ENCODE assay signal across 8 cellular contexts in the genomic region with DNA sequence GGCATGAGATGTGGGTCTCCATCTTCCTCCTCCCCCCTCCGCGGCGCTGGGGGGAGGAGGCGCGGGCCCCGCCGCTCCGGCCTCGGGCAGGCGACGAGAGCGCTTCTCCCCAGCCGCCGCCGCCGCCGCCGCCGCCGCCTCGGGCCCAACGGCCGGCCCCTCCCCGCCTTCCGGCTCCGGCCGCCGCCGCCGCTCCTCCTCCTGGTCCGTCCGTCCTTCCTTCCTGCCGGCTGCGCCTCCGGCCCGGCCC. TPM values are rescaled to one million over a fixed set of nuclear protein-coding genes. Genes with fewer than 3 reads are reported as not detected.
DNase-seq lines count a peak whose midpoint lies in the region; ATAC-seq and TF ChIP-seq lines count a peak whose summit lies in the region.

No MANE protein-coding gene starts in this region.

- H3K27me3 ChIP-seq in lower lobe of right lung (ENCODE audit: low read depth) = no peaks in the 10 kb centered on the region

- TF ChIP-seq CTCF in lower lobe of right lung (IDR thresholded peaks at IDR 0.05) (no peak), type B pancreatic cell (conservative IDR thresholded peaks at IDR 0.05) (no peak)

- H3K9me3 Mint-ChIP-seq in type B pancreatic cell = no peaks in the 10 kb centered on the region

- H3K4me3 ChIP-seq in lower lobe of right lung = peak overlapping the region; percentile 92

- DNase-seq in EL (peak; percentile 73), RPMI7951 (ENCODE audit: low read depth) (peak; percentile 68), lower lobe of right lung (peak; percentile 81), type B pancreatic cell (ENCODE audit: extremely low spot score, unreplicated experiment) (no peak), midbrain (lab: John Stamatoyannopoulos, UW) (no peak)

- no peaks in the 10 kb centered on the region for H3K9me3 ChIP-seq in lower lobe of right lung

- H3K4me1 Mint-ChIP-seq in type B pancreatic cell (ENCODE audit: unreplicated experiment) = peaks cover 28% of the 10 kb centered on the region

- H3K27ac ChIP-seq in cingulate gyrus (ENCODE audit: low read depth, low read length) (peak overlapping the region; percentile 93), lower lobe of right lung (peak overlapping the region; percentile 83)

- no peaks in the 10 kb centered on the region for H3K36me3 ChIP-seq in lower lobe of right lung

- H3K27me3 Mint-ChIP-seq in type B pancreatic cell = peaks cover 4% of the 10 kb centered on the region

- intact Hi-C loops in lower lobe of right lung (cut with DNase I) = no loop called here

- peak overlapping the region; percentile 91 for H3K4me3 Mint-ChIP-seq in type B pancreatic cell

- no peak overlapping the region for H3K27ac Mint-ChIP-seq in type B pancreatic cell

- ATAC-seq in GM19397 (IDR thresholded peaks at IDR 0.05; ENCODE audit: unreplicated experiment) (peak; percentile 67), HG03439 (IDR thresholded peaks at IDR 0.05; ENCODE audit: unreplicated experiment) (peak; percentile 45), lower lobe of right lung (peak; percentile 74)

- peaks cover 57% of the 10 kb centered on the region for H3K4me1 ChIP-seq in lower lobe of right lung

- peaks cover 27% of the 10 kb centered on the region for H3K36me3 Mint-ChIP-seq in type B pancreatic cell

RNA-seq across cellular contexts. Expression of a gene that starts 0.4 kb away (rescaled TPM):
- 4.0 and 5.6 TPM in 2 replicates for total RNA-seq in RPMI7951 (2014; rRNA removed; shearing (Covaris generic))
- total RNA-seq in lower lobe of right lung = 16.6 TPM
- total RNA-seq in type B pancreatic cell (ENCODE audit: low replicate concordance) = 16.7 and 28.8 TPM in 2 replicates

RNA-seq across cellular contexts. Expression of a gene that starts 35.1 kb away (rescaled TPM):
- total RNA-seq in RPMI7951 (2014; rRNA removed; shearing (Covaris generic)) = 42.9 and 57.9 TPM in 2 replicates
- total RNA-seq in lower lobe of right lung (6.1 TPM), type B pancreatic cell (ENCODE audit: low replicate concordance) (11.3 and 42.9 TPM in 2 replicates)

Comparison
In these comparisons a context has a peak if more than half of its experiments do, and no peak if none do; other contexts are left out.
1. DNase-seq: peak in EL (single experiment), RPMI7951 (single experiment) and lower lobe of right lung (single experiment); none in type B pancreatic cell (single experiment) and midbrain (single experiment).
2. Peak in every context shown above with its lines, with median percentiles within 50 percentile points of each other: ATAC-seq.